ENCODE assay signal across 1 cellular context in the genomic region with DNA sequence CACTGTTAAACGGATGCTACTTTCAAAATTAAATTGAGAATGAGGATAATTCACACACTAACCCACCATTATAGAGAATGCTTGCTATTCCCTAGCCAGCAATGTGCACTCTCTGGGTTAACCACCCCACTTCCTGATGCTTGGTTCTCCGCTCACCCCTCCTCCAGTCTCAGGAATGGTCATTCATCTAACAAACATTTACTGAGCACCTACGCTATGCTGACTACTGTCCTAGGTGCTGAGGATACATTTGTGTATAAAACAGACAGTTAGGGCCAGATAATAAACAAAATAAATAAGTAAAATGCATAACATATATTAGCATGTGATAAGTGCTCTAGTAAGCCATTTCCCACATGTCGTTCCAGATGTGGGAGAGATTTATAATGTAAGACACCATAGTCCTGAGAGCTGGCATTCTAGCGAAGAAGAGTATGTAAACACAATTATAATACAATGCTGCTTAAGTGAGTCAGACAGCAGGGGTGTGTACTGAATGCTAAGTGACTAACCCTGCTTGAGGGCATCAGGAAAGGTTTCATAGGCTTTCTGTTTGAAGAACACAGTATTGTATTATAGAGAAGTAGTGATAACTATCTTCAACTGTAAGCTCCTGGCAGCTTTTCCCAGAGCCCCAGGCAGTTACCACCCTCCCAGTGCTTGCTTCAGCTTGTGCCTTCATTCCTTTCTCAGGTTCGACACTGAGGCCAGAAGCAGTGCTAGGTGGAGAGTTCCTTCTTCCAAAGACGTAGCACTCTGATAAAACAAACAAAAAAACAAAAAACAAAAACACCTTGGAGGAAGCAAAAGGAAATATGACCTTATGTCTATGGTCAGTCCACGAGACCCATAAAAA.
A peak's percentile ranks its signal among the peaks of the same experiment; 100 is the strongest.
TF ChIP-seq lines count a peak whose summit lies in the region.

No MANE protein-coding gene starts in this region.

TF ChIP-seq in HCT116, 20 proteins besides CTCF, POLR2A, EP300 and RAD21 (continued from another document):
- TF ChIP-seq, protein P1, sequence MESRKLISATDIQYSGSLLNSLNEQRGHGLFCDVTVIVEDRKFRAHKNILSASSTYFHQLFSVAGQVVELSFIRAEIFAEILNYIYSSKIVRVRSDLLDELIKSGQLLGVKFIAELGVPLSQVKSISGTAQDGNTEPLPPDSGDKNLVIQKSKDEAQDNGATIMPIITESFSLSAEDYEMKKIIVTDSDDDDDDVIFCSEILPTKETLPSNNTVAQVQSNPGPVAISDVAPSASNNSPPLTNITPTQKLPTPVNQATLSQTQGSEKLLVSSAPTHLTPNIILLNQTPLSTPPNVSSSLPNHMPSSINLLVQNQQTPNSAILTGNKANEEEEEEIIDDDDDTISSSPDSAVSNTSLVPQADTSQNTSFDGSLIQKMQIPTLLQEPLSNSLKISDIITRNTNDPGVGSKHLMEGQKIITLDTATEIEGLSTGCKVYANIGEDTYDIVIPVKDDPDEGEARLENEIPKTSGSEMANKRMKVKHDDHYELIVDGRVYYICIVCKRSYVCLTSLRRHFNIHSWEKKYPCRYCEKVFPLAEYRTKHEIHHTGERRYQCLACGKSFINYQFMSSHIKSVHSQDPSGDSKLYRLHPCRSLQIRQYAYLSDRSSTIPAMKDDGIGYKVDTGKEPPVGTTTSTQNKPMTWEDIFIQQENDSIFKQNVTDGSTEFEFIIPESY (IDR thresholded peaks at IDR 0.05; ENCODE audit: extremely low read depth, insufficient replicate concordance, low read length) = no peak
- peak; percentile 72; the same call in 1 of the 2 replicates for TF ChIP-seq CBX3 (IDR thresholded peaks at IDR 0.05; ENCODE audit: low read depth)
- no peak for TF ChIP-seq EZH2phosphoT487 (IDR thresholded peaks at IDR 0.05; ENCODE audit: borderline replicate concordance)
- peak; percentile 86 for TF ChIP-seq FOSL1 (IDR thresholded peaks at IDR 0.05; ENCODE audit: low read depth)
- TF ChIP-seq SRF (IDR thresholded peaks at IDR 0.05; ENCODE audit: low read depth) = peak; percentile 61
- TF ChIP-seq SIN3A (IDR thresholded peaks at IDR 0.05; ENCODE audit: low read depth) = peak; percentile 55; the same call in 1 of the 2 replicates
- TF ChIP-seq ZFX (IDR thresholded peaks at IDR 0.05) = no peak
- TF ChIP-seq, protein P2, sequence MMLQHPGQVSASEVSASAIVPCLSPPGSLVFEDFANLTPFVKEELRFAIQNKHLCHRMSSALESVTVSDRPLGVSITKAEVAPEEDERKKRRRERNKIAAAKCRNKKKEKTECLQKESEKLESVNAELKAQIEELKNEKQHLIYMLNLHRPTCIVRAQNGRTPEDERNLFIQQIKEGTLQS (IDR thresholded peaks at IDR 0.05) = 0 out of 2 replicates have a peak, but pooled peaks have one; percentile 1
- TF ChIP-seq EZH2 (IDR thresholded peaks at IDR 0.05) = no peak
